ENCODE assay signal across 8 cellular contexts in the genomic region with DNA sequence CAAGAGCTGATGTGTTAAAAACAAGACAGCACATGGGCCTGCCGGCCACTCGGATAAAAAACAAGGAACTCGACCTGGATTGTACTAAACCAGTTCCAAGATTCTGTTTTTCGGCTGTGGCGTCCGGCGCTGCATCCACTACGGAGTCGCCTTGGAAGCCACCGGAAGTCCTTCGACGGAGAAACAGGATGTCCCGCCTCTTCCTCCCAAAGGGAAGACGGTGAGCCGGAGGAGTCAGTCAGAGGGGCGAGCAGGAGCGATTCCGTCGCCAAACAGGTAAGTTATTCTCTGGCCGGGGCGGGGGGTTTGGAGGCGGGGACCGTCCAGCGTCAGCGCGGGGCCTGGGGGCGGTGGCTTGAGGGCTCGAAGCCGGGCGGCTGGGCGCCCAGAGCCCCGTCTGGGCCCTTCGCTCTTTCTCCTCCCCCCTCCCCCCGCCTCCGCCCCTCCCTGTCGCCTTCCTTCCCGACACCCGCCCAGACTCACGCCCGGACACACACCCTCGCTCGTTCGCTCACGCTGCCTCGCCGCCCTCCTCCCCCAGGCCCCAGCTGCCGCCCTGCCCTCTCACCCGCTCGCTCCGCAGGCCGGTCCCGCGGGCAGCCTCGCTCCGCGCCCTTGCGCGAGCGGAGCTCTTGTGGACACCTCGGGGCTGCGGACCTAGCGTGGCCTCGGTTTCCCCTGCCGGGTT. TPM values are rescaled to one million over a fixed set of nuclear protein-coding genes. Genes with fewer than 3 reads are reported as not detected.
DNase-seq lines count a peak whose midpoint lies in the region; ATAC-seq and TF ChIP-seq lines count a peak whose summit lies in the region.

A gene with protein sequence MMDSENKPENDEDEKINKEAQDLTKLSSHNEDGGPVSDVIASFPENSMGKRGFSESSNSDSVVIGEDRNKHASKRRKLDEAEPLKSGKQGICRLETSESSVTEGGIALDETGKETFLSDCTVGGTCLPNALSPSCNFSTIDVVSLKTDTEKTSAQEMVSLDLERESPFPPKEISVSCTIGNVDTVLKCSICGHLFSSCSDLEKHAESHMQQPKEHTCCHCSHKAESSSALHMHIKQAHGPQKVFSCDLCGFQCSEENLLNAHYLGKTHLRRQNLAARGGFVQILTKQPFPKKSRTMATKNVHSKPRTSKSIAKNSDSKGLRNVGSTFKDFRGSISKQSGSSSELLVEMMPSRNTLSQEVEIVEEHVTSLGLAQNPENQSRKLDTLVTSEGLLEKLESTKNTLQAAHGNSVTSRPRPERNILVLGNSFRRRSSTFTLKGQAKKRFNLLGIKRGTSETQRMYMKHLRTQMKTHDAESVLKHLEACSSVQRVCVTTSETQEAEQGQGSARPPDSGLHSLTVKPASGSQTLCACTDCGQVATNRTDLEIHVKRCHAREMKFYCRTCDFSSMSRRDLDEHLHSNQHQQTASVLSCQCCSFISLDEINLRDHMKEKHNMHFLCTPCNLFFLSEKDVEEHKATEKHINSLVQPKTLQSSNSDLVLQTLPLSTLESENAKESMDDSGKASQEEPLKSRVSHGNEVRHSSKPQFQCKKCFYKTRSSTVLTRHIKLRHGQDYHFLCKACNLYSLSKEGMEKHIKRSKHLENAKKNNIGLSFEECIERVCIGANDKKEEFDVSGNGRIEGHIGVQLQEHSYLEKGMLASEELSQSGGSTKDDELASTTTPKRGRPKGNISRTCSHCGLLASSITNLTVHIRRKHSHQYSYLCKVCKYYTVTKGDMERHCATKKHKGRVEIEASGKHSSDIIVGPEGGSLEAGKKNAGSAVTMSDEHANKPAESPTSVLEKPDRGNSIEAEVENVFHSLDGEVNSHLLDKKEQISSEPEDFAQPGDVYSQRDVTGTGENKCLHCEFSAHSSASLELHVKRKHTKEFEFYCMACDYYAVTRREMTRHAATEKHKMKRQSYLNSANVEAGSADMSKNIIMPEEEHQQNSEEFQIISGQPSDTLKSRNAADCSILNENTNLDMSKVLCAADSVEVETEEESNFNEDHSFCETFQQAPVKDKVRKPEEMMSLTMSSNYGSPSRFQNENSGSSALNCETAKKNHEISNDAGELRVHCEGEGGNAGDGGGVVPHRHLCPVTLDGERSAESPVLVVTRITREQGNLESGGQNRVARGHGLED (N-terminal part only) (plus strand): TSS at position 209 of the 688 bp plus-strand sequence. CDS start 33,150 bp downstream, outside the sequence.

- peak within 1 kb of the TSS; percentile 93 for H3K4ac ChIP-seq in IMR-90 (ENCODE audit: low read depth, low read length)

- TF ChIP-seq CTCF in IMR-90 (conservative IDR thresholded peaks at IDR 0.05; ENCODE audit: low read depth, low read length): no peak
- TF ChIP-seq CTCF in OCI-LY7 (conservative IDR thresholded peaks at IDR 0.05; ENCODE audit: low read length): no peak
- no peak for TF ChIP-seq CTCF in mucosa of descending colon (IDR thresholded peaks at IDR 0.05)

- intact Hi-C loops in IMR-90 (cut with micrococcal nuclease): no loop called here
- intact Hi-C loops in OCI-LY7 (cut with micrococcal nuclease; ENCODE audit: unreplicated experiment): loop anchor here (5.0 kb wide), 2 partner anchors 101 to 609 kb away; a partner anchor contains a TSS
- intact Hi-C loops in mucosa of descending colon (cut with DNase I, micrococcal nuclease): no loop called here

- peak within 1 kb of the TSS; percentile 94 for H2BK120ac ChIP-seq in IMR-90 (ENCODE audit: low read depth, low read length)

- no TSS peak for BruUV-seq in IMR-90 (replicated peaks; lab: Mats Ljungman, UMichigan)
- no TSS peak for BruUV-seq in OCI-LY7 (replicated peaks; lab: Mats Ljungman, UMichigan)

- H4K5ac ChIP-seq in IMR-90 (ENCODE audit: low read depth, low read length): peak within 1 kb of the TSS; percentile 99

- no peak for TF ChIP-seq RAD21 in IMR-90 (IDR thresholded peaks at IDR 0.05; ENCODE audit: low read length)

- peak within 1 kb of the TSS; percentile 97 for H2AFZ ChIP-seq in IMR-90 (replicated peaks; ENCODE audit: low read length, poor library complexity)
- peak within 1 kb of the TSS; percentile 81 for H2AFZ ChIP-seq in OCI-LY7 (ENCODE audit: low read length)

- dilution Hi-C loops in IMR-90 (cut with HindIII; ENCODE audit: low sequenced_read_pairs, unreplicated experiment): no loop called here

- H3K14ac ChIP-seq in IMR-90 (replicated peaks; ENCODE audit: low read depth, low read length): peak within 1 kb of the TSS; percentile 88

- H3K56ac ChIP-seq in IMR-90 (ENCODE audit: extremely low read depth, insufficient read depth, low read length): peak within 1 kb of the TSS; percentile 99

- peak within 1 kb of the TSS; percentile 88; the same call in 1 of the 3 replicates for H2BK15ac ChIP-seq in IMR-90 (ENCODE audit: low read depth, low read length)

- peak within 1 kb of the TSS; percentile 78 for H3K23ac ChIP-seq in IMR-90 (ENCODE audit: low read depth, low read length)

- H3K9ac ChIP-seq in IMR-90 (ENCODE audit: low read depth, low read length): peak within 1 kb of the TSS; percentile 98

- CTCF ChIA-PET in IMR-90 (lab: Yijun Ruan, JAX): interaction anchor here (0.9 kb wide), 1 partner anchor 12 kb away, joined by 3 read pairs; no protein-coding TSS in a partner anchor
- CTCF ChIA-PET in OCI-LY7 (lab: Charles Lee; ENCODE audit: unreplicated experiment): no interaction called here

- H3K36me3 ChIP-seq in IMR-90 (ENCODE audit: control insufficient read depth, insufficient read depth, low read length) (no peaks in the 10 kb centered on the region; the same call in 1 of the 2 replicates), OCI-LY7 (ENCODE audit: insufficient read depth, low read length) (peaks cover 5% of the 10 kb centered on the region), mucosa of descending colon (ENCODE audit: low read depth) (no peaks in the 10 kb centered on the region)

- peaks cover 7% of the 10 kb centered on the region for H3K4me1 ChIP-seq in IMR-90 (ENCODE audit: control insufficient read depth, insufficient read depth, low read length)
- H3K4me1 ChIP-seq in OCI-LY7 (ENCODE audit: insufficient read depth, low read length, poor library complexity, severe bottlenecking): peaks cover 23% of the 10 kb centered on the region
- peaks cover 18% of the 10 kb centered on the region for H3K4me1 ChIP-seq in mucosa of descending colon (ENCODE audit: low read depth)

- peak within 1 kb of the TSS; percentile 67; the same call in 1 of the 2 replicates for H2BK20ac ChIP-seq in IMR-90 (ENCODE audit: low read depth, low read length)

- H2AK9ac ChIP-seq in IMR-90 (replicated peaks; ENCODE audit: low read depth, low read length, poor library complexity): peak within 1 kb of the TSS; percentile 97

- peak within 1 kb of the TSS; percentile 99 for H4K91ac ChIP-seq in IMR-90 (ENCODE audit: insufficient read depth, low read depth, low read length)

- no peaks in the 10 kb centered on the region for H3K27me3 ChIP-seq in IMR-90 (ENCODE audit: control insufficient read depth, insufficient read depth, low read length)

- in situ Hi-C loops in IMR-90 (cut with MboI; ENCODE audit: low sequenced_read_pairs): no loop called here

- POLR2A ChIA-PET in IMR-90 (lab: Charles Lee; ENCODE audit: unreplicated experiment) (interaction anchor here (0.5 to 1.1 kb wide), 2 partner anchors 34 to 1914 kb away, joined by 4 to 5 read pairs; no protein-coding TSS in a partner anchor), OCI-LY7 (lab: Charles Lee) (interaction anchor here (0.6 kb wide), 1 partner anchor 28 kb away, joined by 3 read pairs; no protein-coding TSS in a partner anchor)

- peak within 1 kb of the TSS; percentile 76; the same call in 1 of the 2 replicates for H2AK5ac ChIP-seq in IMR-90 (ENCODE audit: low read depth, low read length)

- peak; percentile 72 for ATAC-seq in GM21529 (IDR thresholded peaks at IDR 0.05; ENCODE audit: unreplicated experiment)
- ATAC-seq in IMR-90 (ENCODE audit: low read depth): peak; percentile 88
- ATAC-seq in mucosa of descending colon: peak; percentile 95

- DNase-seq in DMS 273 treated with DMSO at 0.1 percent for 48 hours (lab: John Stamatoyannopoulos, UW) (peak; percentile 68), IMR-90 (peak; percentile 91), OCI-LY7 (ENCODE audit: low spot score) (peak; percentile 83), activated T-cell treated with anti-CD3 and anti-CD28 coated beads for 1 hour (ENCODE audit: low read depth) (peak; percentile 75), epithelial cell of prostate (ENCODE audit: low read depth, low spot score) (peak; percentile 56), mucosa of descending colon (peak; percentile 89 to 95 (median 92))
- DNase-seq in stimulated activated CD8-positive, alpha-beta memory T cell treated with anti-CD3 and anti-CD28 coated beads, Interleukin-4, amount 100 ng/mL, for 4 hours (ENCODE audit: low read depth in 2 of 2, low spot score in 1 of 2): peak; percentile 66 to 81

- H3K27ac ChIP-seq in IMR-90 (ENCODE audit: insufficient read depth, low read length): peak within 1 kb of the TSS; percentile 99
- H3K27ac ChIP-seq in OCI-LY7 (ENCODE audit: low read depth, low read length, poor library complexity, severe bottlenecking): peak within 1 kb of the TSS; percentile 76
- H3K27ac ChIP-seq in epithelial cell of prostate: peak within 1 kb of the TSS; percentile 90

- H3K79me2 ChIP-seq in OCI-LY7 (ENCODE audit: insufficient read depth, low read depth, low read length): peaks cover 43% of the 10 kb centered on the region

- peak within 1 kb of the TSS; percentile 95 for H3K18ac ChIP-seq in IMR-90 (ENCODE audit: low read depth, low read length)

- 0% methylated on average over 14 of the region's 64 CpGs; no CpG with 5 or more reads in 1 of the 2 experiments for WGBS in IMR-90 (ENCODE audit: extremely low coverage in 2 of 2, insufficient read length in 1 of 2), 2 experiments

- H4K8ac ChIP-seq in IMR-90 (ENCODE audit: low read depth in 2 of 2, low read length in 2 of 2): peak within 1 kb of the TSS; percentile 100

- H3K9me3 ChIP-seq in IMR-90 (ENCODE audit: control insufficient read depth, insufficient read depth, low read length): no peaks in the 10 kb centered on the region
- H3K9me3 ChIP-seq in OCI-LY7 (ENCODE audit: low read length): no peaks in the 10 kb centered on the region
- H3K9me3 ChIP-seq in mucosa of descending colon: no peaks in the 10 kb centered on the region

- H4K20me1 ChIP-seq in IMR-90 (ENCODE audit: insufficient read depth, low read length): no peaks in the 10 kb centered on the region
- no peaks in the 10 kb centered on the region for H4K20me1 ChIP-seq in OCI-LY7 (ENCODE audit: insufficient read depth, low read length)

- H3K9me1 ChIP-seq in IMR-90 (ENCODE audit: insufficient read depth, low read length): peaks cover 2% of the 10 kb centered on the region; the same call in 1 of the 2 replicates

- no peaks in the 10 kb centered on the region for H3K9me2 ChIP-seq in OCI-LY7 (ENCODE audit: insufficient read depth, low read length)

- H2BK5ac ChIP-seq in IMR-90 (ENCODE audit: low read depth, low read length, poor library complexity, severe bottlenecking): peak within 1 kb of the TSS; percentile 93

- peak; percentile 88 for TF ChIP-seq POLR2A in IMR-90 (IDR thresholded peaks at IDR 0.05; ENCODE audit: low read depth, low read length)

- peak within 1 kb of the TSS; percentile 94 for H3K4me2 ChIP-seq in IMR-90 (ENCODE audit: low read depth, low read length)
- peak within 1 kb of the TSS; percentile 92 for H3K4me2 ChIP-seq in OCI-LY7 (ENCODE audit: low read length)

- peaks cover 30 to 65% of the 10 kb centered on the region in 2 experiments for H3K79me1 ChIP-seq in IMR-90 (ENCODE audit: low read depth in 1 of 2, low read length in 2 of 2)

- H3K4me3 ChIP-seq in IMR-90 (ENCODE audit: insufficient read depth, low read depth, low read length) (peak within 1 kb of the TSS; percentile 86), OCI-LY7 (ENCODE audit: low read depth, low read length, poor library complexity, severe bottlenecking) (peak within 1 kb of the TSS; percentile 77), mucosa of descending colon (peak within 1 kb of the TSS; percentile 80)

RNA-seq across cellular contexts. Expression of the gene that starts here (rescaled TPM):
- total RNA-seq in IMR-90 (2012; rRNA removed) (20.1 and 25.6 TPM in 2 replicates), OCI-LY7 (2022) (11.9 and 12.1 TPM in 2 replicates), mucosa of descending colon (10 to 100 TPM; 13.0 to 25.1 (median 18.8) TPM)
- polyA plus RNA-seq in IMR-90 (2012; rRNA removed): 2.8 and 3.1 TPM in 2 replicates
- polyA plus RNA-seq in IMR-90 (2012; cell fraction: cytosol; rRNA removed): 1.3 and 2.2 TPM in 2 replicates
- 6.3 and 8.0 TPM in 2 replicates for polyA plus RNA-seq in IMR-90 (2012; cell fraction: nucleus; rRNA removed; ENCODE audit: low replicate concordance)
- total RNA-seq in OCI-LY7 (2014; rRNA removed; shearing (Covaris generic)): 8.9 and 10.5 TPM in 2 replicates

Comparison
In these comparisons a context has a peak if more than half of its experiments do, and no peak if none do; other contexts are left out.
1. Peak in every context shown above with its lines: DNase-seq, ATAC-seq, H3K4me3 ChIP-seq and H3K27ac ChIP-seq.